1 cellular context compared by ENCODE assay signal in genomic region chr12:29569392-29569791, GRCh38.
TF ChIP-seq lines count a peak whose summit lies in the region.

No MANE protein-coding gene starts in this region.

TF ChIP-seq in GM12878, 131 proteins besides CTCF, POLR2A, EP300 and RAD21:
- TF ChIP-seq CHD4 (IDR thresholded peaks at IDR 0.05) (no peak), IKZF1 (conservative IDR thresholded peaks at IDR 0.05) (peak; percentile 19; the same call in 1 of the 2 replicates)
